ENCODE assay signal across 9 cellular contexts in the genomic region with DNA sequence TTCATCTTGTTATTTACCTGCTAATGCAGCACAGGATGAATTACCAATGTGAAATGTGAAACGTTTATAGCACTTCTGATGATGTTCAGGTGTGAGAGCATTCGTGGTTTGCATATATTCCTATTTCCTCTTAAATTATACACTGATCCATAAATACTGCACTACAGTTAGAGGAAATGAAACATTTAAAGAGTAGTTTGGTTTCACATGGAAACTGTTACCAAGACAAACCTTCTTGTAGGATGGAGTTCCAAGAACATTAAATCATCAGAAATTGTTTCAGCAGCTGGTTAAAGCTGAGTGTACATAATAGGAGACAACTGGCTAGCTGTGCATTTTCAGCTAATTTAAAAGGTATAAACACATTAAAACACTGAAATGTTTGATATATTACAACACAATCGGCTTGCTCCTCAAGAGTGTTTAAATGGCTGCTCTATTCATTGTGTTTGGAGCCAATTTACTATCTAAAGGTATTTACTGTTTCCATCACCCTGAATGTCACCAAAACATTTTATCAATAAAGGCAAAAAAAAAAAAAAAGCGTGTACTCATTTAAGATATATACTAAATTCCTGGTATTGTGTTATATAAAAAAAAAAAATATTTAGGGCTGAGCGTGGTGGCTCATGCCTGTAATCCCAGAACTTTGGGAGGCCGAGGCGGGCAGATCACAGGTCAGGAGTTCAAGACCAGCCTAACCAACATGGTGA.
DNase-seq lines count a peak whose midpoint lies in the region; ATAC-seq and TF ChIP-seq lines count a peak whose summit lies in the region.
"Had no signal": no experiment of that assay in that cellular context is flagged by ENCODE, and none has a peak within 500 bp of the region (broad histone marks: within the 10 kb centered on the region; RNA-seq: fewer than 3 reads in every experiment).

No MANE protein-coding gene starts in this region.

- intact Hi-C loops in ascending aorta (cut with DNase I), result no loop called here

- peak; percentile 77 for ATAC-seq in HG03442 (IDR thresholded peaks at IDR 0.05; ENCODE audit: unreplicated experiment)
- ATAC-seq in stimulated activated memory B cell treated with anti-CD40 and anti-IgM and Interleukin-4, amounts not matched to agents 10 μg/mL and 1 μg/mL and 100 μg/mL, for 72 hours, result peak; percentile 80

- TF ChIP-seq CTCF in chondrocyte (IDR thresholded peaks at IDR 0.05), result no peak
- TF ChIP-seq CTCF in ascending aorta (IDR thresholded peaks at IDR 0.05), result no peak

- no peaks in the 10 kb centered on the region for H3K9me3 Mint-ChIP-seq in T-helper 2 cell treated with Interferon-gamma antibody and Interleukin-4, amounts not matched to agents 5 μg/mL and 100 μg/mL, for 36 hours
- no peaks in the 10 kb centered on the region for H3K9me3 Mint-ChIP-seq in chondrocyte (ENCODE audit: low read depth)
- no peaks in the 10 kb centered on the region for H3K9me3 Mint-ChIP-seq in stimulated activated memory B cell treated with anti-CD40 and anti-IgM and Interleukin-4, amounts not matched to agents 10 μg/mL and 1 μg/mL and 100 μg/mL, for 72 hours
- H3K9me3 Mint-ChIP-seq: CD8-positive, alpha-beta memory T cell had no signal

- H3K27ac Mint-ChIP-seq in T-helper 2 cell treated with Interferon-gamma antibody and Interleukin-4, amounts not matched to agents 5 μg/mL and 100 μg/mL, for 36 hours, result no peak overlapping the region
- peak overlapping the region; percentile 86 for H3K27ac Mint-ChIP-seq in chondrocyte (ENCODE audit: unreplicated experiment)
- H3K27ac Mint-ChIP-seq in stimulated activated memory B cell treated with anti-CD40 and anti-IgM and Interleukin-4, amounts not matched to agents 10 μg/mL and 1 μg/mL and 100 μg/mL, for 72 hours, result peak overlapping the region; percentile 77

- H3K4me3 ChIP-seq in ascending aorta, result no peak overlapping the region

- peaks cover 12% of the 10 kb centered on the region for H3K4me1 Mint-ChIP-seq in T-helper 2 cell treated with Interferon-gamma antibody and Interleukin-4, amounts not matched to agents 5 μg/mL and 100 μg/mL, for 36 hours (ENCODE audit: low read depth)
- peaks cover 19% of the 10 kb centered on the region for H3K4me1 Mint-ChIP-seq in chondrocyte (ENCODE audit: low read depth)
- H3K4me1 Mint-ChIP-seq in stimulated activated memory B cell treated with anti-CD40 and anti-IgM and Interleukin-4, amounts not matched to agents 10 μg/mL and 1 μg/mL and 100 μg/mL, for 72 hours, result peaks cover 14% of the 10 kb centered on the region

- H3K36me3 ChIP-seq in ascending aorta, result no peaks in the 10 kb centered on the region

- peaks cover 25% of the 10 kb centered on the region for H3K36me3 Mint-ChIP-seq in T-helper 2 cell treated with Interferon-gamma antibody and Interleukin-4, amounts not matched to agents 5 μg/mL and 100 μg/mL, for 36 hours (ENCODE audit: low read depth)
- H3K36me3 Mint-ChIP-seq in chondrocyte (ENCODE audit: low read depth), result peaks cover 2% of the 10 kb centered on the region
- peaks cover 51% of the 10 kb centered on the region for H3K36me3 Mint-ChIP-seq in stimulated activated memory B cell treated with anti-CD40 and anti-IgM and Interleukin-4, amounts not matched to agents 10 μg/mL and 1 μg/mL and 100 μg/mL, for 72 hours

- H3K27me3 ChIP-seq in ascending aorta, result no peaks in the 10 kb centered on the region

- H3K27ac ChIP-seq in ascending aorta, result peak overlapping the region in 1 of 2 donors; percentile 47

- peak overlapping the region; percentile 32 for H3K4me3 Mint-ChIP-seq in T-helper 2 cell treated with Interferon-gamma antibody and Interleukin-4, amounts not matched to agents 5 μg/mL and 100 μg/mL, for 36 hours
- no peak overlapping the region for H3K4me3 Mint-ChIP-seq in chondrocyte (ENCODE audit: unreplicated experiment)
- no peak overlapping the region for H3K4me3 Mint-ChIP-seq in stimulated activated memory B cell treated with anti-CD40 and anti-IgM and Interleukin-4, amounts not matched to agents 10 μg/mL and 1 μg/mL and 100 μg/mL, for 72 hours
- H3K4me3 Mint-ChIP-seq: CD8-positive, alpha-beta memory T cell had no signal

- no peak for DNase-seq in T-helper 2 cell treated with Interferon-gamma antibody and Interleukin-4, amounts not matched to agents 5 μg/mL and 100 μg/mL, for 36 hours (ENCODE audit: low spot score)
- DNase-seq in T-helper 2 cell (no peak), chondrocyte (ENCODE audit: low spot score) (no peak), ascending aorta (ENCODE audit: low spot score in 2 of 2) (no peak)
- no peak for DNase-seq in activated effector memory CD4-positive, alpha-beta T cell treated with Interleukin-2 at 50 U/mL for 16 hours
- DNase-seq in activated CD4-positive, alpha-beta T cell treated with anti-CD3 and anti-CD28 coated beads for 1 hour, result no peak
- DNase-seq: CD8-positive, alpha-beta memory T cell had no signal

- no peaks in the 10 kb centered on the region for H3K27me3 Mint-ChIP-seq in T-helper 2 cell treated with Interferon-gamma antibody and Interleukin-4, amounts not matched to agents 5 μg/mL and 100 μg/mL, for 36 hours (ENCODE audit: low read depth)
- no peaks in the 10 kb centered on the region for H3K27me3 Mint-ChIP-seq in chondrocyte (ENCODE audit: low read depth)
- H3K27me3 Mint-ChIP-seq in stimulated activated memory B cell treated with anti-CD40 and anti-IgM and Interleukin-4, amounts not matched to agents 10 μg/mL and 1 μg/mL and 100 μg/mL, for 72 hours, result no peaks in the 10 kb centered on the region
- H3K27me3 Mint-ChIP-seq: CD8-positive, alpha-beta memory T cell had no signal

- H3K4me1 ChIP-seq in ascending aorta, result peaks cover 5 to 8% of the 10 kb centered on the region in 2 donors

- H3K9me3 ChIP-seq in ascending aorta, result no peaks in the 10 kb centered on the region
